8 cellular contexts compared by ENCODE assay signal in the genomic region with DNA sequence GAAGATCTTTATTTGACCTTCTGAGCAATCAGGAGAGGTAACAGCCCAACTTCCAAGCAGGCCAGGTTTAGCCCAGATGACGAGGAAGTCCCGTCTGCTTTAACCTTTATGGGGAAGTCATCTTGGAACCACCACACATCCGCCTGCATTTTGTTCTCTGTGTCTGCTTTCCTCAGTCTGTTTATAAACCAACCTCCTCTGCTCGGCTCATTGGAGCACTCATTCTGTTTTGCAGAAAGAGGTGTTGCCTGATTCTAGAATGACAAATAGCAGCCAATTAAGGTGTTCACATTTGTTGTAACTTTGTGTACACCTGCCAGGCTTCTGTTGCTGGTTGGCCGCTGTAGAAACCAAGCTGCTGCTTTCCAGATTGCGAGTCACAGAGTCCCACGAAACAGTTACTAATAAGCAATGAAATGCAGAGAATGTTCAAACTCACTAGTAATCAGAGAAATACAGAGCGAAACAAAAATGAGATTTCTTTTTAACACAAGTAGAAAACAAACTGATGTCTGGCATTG.
DNase-seq lines count a peak whose midpoint lies in the region; ATAC-seq, FAIRE-seq and TF ChIP-seq lines count a peak whose summit lies in the region.

No MANE protein-coding gene starts in this region.

- H3K27ac ChIP-seq in SJSA1 (peak overlapping the region; percentile 98), dorsolateral prefrontal cortex (peak overlapping the region in 46 of 59 donors; percentile 12 to 85 (median 58)), neutrophil (peak overlapping the region; percentile 99)

- in situ Hi-C loops in GM13976 (cut with MboI; ENCODE audit: low sequenced_read_pairs, unreplicated experiment): loop anchor here (10.0 kb wide), 1 partner anchor 56 kb away; no protein-coding TSS in a partner anchor

- DNase-seq in GDM1 (lab: John Stamatoyannopoulos, UW) (peak; percentile 53), SJSA1 (ENCODE audit: low read depth in 1 of 2, low spot score in 2 of 2) (peak in 1 of 2 experiments; percentile 69), dorsolateral prefrontal cortex (no peak), HTR-8/SVneo (ENCODE audit: insufficient read length, low spot score) (no peak), GM13976 (ENCODE audit: low spot score) (no peak), dermis blood vessel endothelial cell (no peak)

- H3K4me1 ChIP-seq in SJSA1 (replicated peaks) (peaks cover 87% of the 10 kb centered on the region), neutrophil (ENCODE audit: control insufficient read depth in 1 of 2, insufficient read depth in 1 of 2, low read depth in 1 of 2, low read length in 1 of 2) (peaks cover 89 to 97% of the 10 kb centered on the region in 2 experiments)

- H3K4me3 ChIP-seq in SJSA1 (no peak overlapping the region), dorsolateral prefrontal cortex (no peak overlapping the region), neutrophil (ENCODE audit: low read depth in 1 of 2, low read length in 1 of 2) (peak overlapping the region; percentile 48 to 61)

- no peaks in the 10 kb centered on the region for H3K27me3 ChIP-seq in SJSA1 (replicated peaks)
- no peaks in the 10 kb centered on the region for H3K27me3 ChIP-seq in dorsolateral prefrontal cortex
- no peaks in the 10 kb centered on the region for H3K27me3 ChIP-seq in neutrophil

- H3K9me3 ChIP-seq in SJSA1 (replicated peaks): no peaks in the 10 kb centered on the region
- no peaks in the 10 kb centered on the region for H3K9me3 ChIP-seq in neutrophil

- no peak for FAIRE-seq in HTR-8/SVneo (lab: Jason Lieb, UNC)

- no peaks in the 10 kb centered on the region for H3K36me3 ChIP-seq in SJSA1
- H3K36me3 ChIP-seq in neutrophil: peaks cover 44% of the 10 kb centered on the region

- intact Hi-C loops in dorsolateral prefrontal cortex (cut with DNase I): loop anchor here (2.0 to 5.0 kb wide), 3 partner anchors 64 to 582 kb away; a partner anchor contains a TSS

- TF ChIP-seq CTCF in dorsolateral prefrontal cortex (IDR thresholded peaks at IDR 0.05 in 54 of 56, conservative IDR thresholded peaks at IDR 0.05 in 2 of 56; ENCODE audit: low read depth in 1 of 56, partially characterized antibody in 56 of 56) (no peak), neutrophil (IDR thresholded peaks at IDR 0.05) (no peak), GM13976 (IDR thresholded peaks at IDR 0.05; ENCODE audit: borderline replicate concordance, control extremely low read depth, extremely low read depth, insufficient read depth, missing control alignments) (no peak)

- peak; percentile 26 for ATAC-seq in HG02610 (IDR thresholded peaks at IDR 0.05; ENCODE audit: unreplicated experiment)

Comparison
In these comparisons a context has a peak if more than half of its experiments do, and no peak if none do; other contexts are left out.
1. H3K4me3 ChIP-seq: peak in neutrophil (2 of 2); none in SJSA1 (single experiment) and dorsolateral prefrontal cortex (0 of 59).
2. Peak in every context shown above with its lines, with median percentiles within 50 percentile points of each other: H3K27ac ChIP-seq.